In the genomic region with DNA sequence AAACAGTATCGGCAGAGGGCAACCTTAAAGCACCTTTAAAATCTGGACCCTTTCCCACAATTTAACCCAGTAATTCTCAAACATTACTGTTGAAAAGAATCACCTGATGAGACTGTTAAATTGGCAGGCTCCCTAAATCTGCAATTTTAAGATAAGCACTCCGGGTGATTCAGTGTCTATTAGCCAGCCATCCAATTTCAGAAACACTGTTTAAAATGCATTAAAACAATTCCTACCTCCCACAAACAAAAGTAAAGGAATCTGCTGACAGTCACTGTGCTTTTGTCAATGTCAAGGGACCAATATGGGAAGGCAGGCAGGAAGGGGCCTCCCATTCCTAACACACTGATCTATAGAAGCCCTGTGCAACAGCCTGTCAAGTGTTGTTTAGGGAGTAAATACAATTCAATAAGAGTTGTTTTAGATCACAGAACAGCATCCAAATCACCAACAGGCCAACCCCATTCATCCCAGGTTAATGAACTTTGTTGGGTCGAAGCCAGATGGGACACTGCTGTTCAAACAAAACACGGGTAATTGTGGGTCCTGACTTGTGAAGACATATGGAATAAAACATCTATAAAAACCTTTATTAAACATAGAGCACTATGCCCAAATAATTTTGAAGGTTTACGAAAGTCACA, we compare ENCODE assay signal across 1 cellular context.
TF ChIP-seq lines count a peak whose summit lies in the region.

No MANE protein-coding gene starts in this region.

TF ChIP-seq in K562, 482 proteins besides CTCF, POLR2A, EP300 and RAD21:
- peak; percentile 59 for TF ChIP-seq TEAD4 (IDR thresholded peaks at IDR 0.05; ENCODE audit: low read length)
- no peak for TF ChIP-seq TEAD4 (CRISPR knock-in tag; IDR thresholded peaks at IDR 0.05; ENCODE audit: borderline replicate concordance)
- no peak for TF ChIP-seq SIRT6 (IDR thresholded peaks at IDR 0.05; ENCODE audit: low read depth, low read length)
- TF ChIP-seq MTA2 (IDR thresholded peaks at IDR 0.05; ENCODE audit: low read depth): peak; percentile 31; the same call in 1 of the 2 replicates
- TF ChIP-seq CBFA2T3 (IDR thresholded peaks at IDR 0.05): peak; percentile 71
- TF ChIP-seq FOSL1 (tag; conservative IDR thresholded peaks at IDR 0.05): peak; percentile 66
- TF ChIP-seq POLR2AphosphoS5 (IDR thresholded peaks at IDR 0.05; ENCODE audit: control insufficient read depth, insufficient read depth, low read depth, low read length): 0 out of 2 replicates have a peak, but pooled peaks have one; percentile 27
- 0 out of 4 replicates have a peak, but pooled peaks of 1 of the 2 experiments have one; percentile 50 for TF ChIP-seq RCOR1 (IDR thresholded peaks at IDR 0.05; ENCODE audit: borderline replicate concordance in 1 of 2, low read depth in 2 of 2, low read length in 2 of 2)
- TF ChIP-seq DPF2 (IDR thresholded peaks at IDR 0.05): peak; percentile 51; the same call in 1 of the 2 replicates
- TF ChIP-seq ERF (CRISPR knock-in tag; IDR thresholded peaks at IDR 0.05): no peak
- peak; percentile 18; the same call in 1 of the 2 replicates for TF ChIP-seq JUND (IDR thresholded peaks at IDR 0.05; ENCODE audit: borderline replicate concordance, low read depth, low read length)
- no peak for TF ChIP-seq JUND (tag; IDR thresholded peaks at IDR 0.05; ENCODE audit: borderline replicate concordance, low read depth, low read length)
- peak; percentile 41; the same call in 1 of the 2 replicates for TF ChIP-seq CBFA2T2 (conservative IDR thresholded peaks at IDR 0.05)
- TF ChIP-seq SMARCA4 (IDR thresholded peaks at IDR 0.05): 0 out of 2 replicates have a peak, but pooled peaks have one; percentile 35
- peak; percentile 47; the same call in 1 of the 2 replicates for TF ChIP-seq SMARCE1 (IDR thresholded peaks at IDR 0.05)
- TF ChIP-seq NFIC (IDR thresholded peaks at IDR 0.05): peak; percentile 34
- peak; percentile 36; the same call in 1 of the 2 replicates for TF ChIP-seq TCF3 (CRISPR knock-in tag; IDR thresholded peaks at IDR 0.05)
- TF ChIP-seq PBX2 (CRISPR knock-in tag; IDR thresholded peaks at IDR 0.05; ENCODE audit: low read depth): no peak
- 0 out of 2 replicates have a peak, but pooled peaks have one; percentile 12 for TF ChIP-seq PBX2 (tag; conservative IDR thresholded peaks at IDR 0.05; ENCODE audit: low read depth)
- no peak for TF ChIP-seq GATAD2B (IDR thresholded peaks at IDR 0.05; ENCODE audit: borderline replicate concordance)
- 0 out of 2 replicates have a peak, but pooled peaks have one; percentile 17 for TF ChIP-seq PKNOX1 (IDR thresholded peaks at IDR 0.05)
- TF ChIP-seq, protein P1, sequence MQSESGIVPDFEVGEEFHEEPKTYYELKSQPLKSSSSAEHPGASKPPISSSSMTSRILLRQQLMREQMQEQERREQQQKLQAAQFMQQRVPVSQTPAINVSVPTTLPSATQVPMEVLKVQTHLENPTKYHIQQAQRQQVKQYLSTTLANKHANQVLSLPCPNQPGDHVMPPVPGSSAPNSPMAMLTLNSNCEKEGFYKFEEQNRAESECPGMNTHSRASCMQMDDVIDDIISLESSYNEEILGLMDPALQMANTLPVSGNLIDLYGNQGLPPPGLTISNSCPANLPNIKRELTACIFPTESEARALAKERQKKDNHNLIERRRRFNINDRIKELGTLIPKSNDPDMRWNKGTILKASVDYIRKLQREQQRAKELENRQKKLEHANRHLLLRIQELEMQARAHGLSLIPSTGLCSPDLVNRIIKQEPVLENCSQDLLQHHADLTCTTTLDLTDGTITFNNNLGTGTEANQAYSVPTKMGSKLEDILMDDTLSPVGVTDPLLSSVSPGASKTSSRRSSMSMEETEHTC (IDR thresholded peaks at IDR 0.05): no peak
- TF ChIP-seq ARID1B (IDR thresholded peaks at IDR 0.05): peak; percentile 71
- peak; percentile 39 to 67; a peak in 3 of 4 replicates for TF ChIP-seq KDM1A (IDR thresholded peaks at IDR 0.05)
- TF ChIP-seq TAL1 (IDR thresholded peaks at IDR 0.05): peak; percentile 51
- TF ChIP-seq, protein P2, sequence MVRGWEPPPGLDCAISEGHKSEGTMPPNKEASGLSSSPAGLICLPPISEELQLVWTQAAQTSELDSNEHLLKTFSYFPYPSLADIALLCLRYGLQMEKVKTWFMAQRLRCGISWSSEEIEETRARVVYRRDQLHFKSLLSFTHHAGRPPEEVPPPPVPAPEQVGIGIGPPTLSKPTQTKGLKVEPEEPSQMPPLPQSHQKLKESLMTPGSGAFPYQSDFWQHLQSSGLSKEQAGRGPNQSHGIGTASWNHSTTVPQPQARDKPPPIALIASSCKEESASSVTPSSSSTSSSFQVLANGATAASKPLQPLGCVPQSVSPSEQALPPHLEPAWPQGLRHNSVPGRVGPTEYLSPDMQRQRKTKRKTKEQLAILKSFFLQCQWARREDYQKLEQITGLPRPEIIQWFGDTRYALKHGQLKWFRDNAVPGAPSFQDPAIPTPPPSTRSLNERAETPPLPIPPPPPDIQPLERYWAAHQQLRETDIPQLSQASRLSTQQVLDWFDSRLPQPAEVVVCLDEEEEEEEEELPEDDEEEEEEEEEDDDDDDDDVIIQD (CRISPR knock-in tag; IDR thresholded peaks at IDR 0.05): no peak
- TF ChIP-seq ZNF134 (CRISPR knock-in tag; conservative IDR thresholded peaks at IDR 0.05): no peak
- TF ChIP-seq, protein P3, sequence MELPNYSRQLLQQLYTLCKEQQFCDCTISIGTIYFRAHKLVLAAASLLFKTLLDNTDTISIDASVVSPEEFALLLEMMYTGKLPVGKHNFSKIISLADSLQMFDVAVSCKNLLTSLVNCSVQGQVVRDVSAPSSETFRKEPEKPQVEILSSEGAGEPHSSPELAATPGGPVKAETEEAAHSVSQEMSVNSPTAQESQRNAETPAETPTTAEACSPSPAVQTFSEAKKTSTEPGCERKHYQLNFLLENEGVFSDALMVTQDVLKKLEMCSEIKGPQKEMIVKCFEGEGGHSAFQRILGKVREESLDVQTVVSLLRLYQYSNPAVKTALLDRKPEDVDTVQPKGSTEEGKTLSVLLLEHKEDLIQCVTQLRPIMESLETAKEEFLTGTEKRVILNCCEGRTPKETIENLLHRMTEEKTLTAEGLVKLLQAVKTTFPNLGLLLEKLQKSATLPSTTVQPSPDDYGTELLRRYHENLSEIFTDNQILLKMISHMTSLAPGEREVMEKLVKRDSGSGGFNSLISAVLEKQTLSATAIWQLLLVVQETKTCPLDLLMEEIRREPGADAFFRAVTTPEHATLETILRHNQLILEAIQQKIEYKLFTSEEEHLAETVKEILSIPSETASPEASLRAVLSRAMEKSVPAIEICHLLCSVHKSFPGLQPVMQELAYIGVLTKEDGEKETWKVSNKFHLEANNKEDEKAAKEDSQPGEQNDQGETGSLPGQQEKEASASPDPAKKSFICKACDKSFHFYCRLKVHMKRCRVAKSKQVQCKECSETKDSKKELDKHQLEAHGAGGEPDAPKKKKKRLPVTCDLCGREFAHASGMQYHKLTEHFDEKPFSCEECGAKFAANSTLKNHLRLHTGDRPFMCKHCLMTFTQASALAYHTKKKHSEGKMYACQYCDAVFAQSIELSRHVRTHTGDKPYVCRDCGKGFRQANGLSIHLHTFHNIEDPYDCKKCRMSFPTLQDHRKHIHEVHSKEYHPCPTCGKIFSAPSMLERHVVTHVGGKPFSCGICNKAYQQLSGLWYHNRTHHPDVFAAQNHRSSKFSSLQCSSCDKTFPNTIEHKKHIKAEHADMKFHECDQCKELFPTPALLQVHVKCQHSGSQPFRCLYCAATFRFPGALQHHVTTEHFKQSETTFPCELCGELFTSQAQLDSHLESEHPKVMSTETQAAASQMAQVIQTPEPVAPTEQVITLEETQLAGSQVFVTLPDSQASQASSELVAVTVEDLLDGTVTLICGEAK (IDR thresholded peaks at IDR 0.05): no peak
- TF ChIP-seq, protein P3 (CRISPR knock-in tag; IDR thresholded peaks at IDR 0.05): no peak
- TF ChIP-seq NCOR1 (IDR thresholded peaks at IDR 0.05): peak; percentile 31; the same call in 1 of the 2 replicates
- TF ChIP-seq BHLHE40 (IDR thresholded peaks at IDR 0.05; ENCODE audit: low read length): 0 out of 2 replicates have a peak, but pooled peaks have one; percentile 13
